ENCODE assay signal across 8 cellular contexts in genomic region chr1:148844220-148844619, GRCh38. TPM values are rescaled to one million over a fixed set of nuclear protein-coding genes. Genes with fewer than 3 reads are reported as not detected.
A peak's percentile ranks its signal among the peaks of the same experiment; 100 is the strongest.
DNase-seq lines count a peak whose midpoint lies in the region; ATAC-seq and TF ChIP-seq lines count a peak whose summit lies in the region.
"Not testable (repeated sequence)": the region's sequence is repeated elsewhere in the genome, so short reads cannot be mapped to it uniquely, and the experiment has no call there.

PDE4DIP (plus strand) TSS chr1:148844428; CDS start chr1:148844775, 347 bp downstream.

- H4K20me1 ChIP-seq in GM23248 (ENCODE audit: insufficient read depth): not testable (repeated sequence)

- H3K4me3 Mint-ChIP-seq in nephron: peak within 1 kb of the TSS in 2 of 3 experiments; percentile 64 to 69

- not testable (repeated sequence) for H3K27me3 Mint-ChIP-seq in nephron (ENCODE audit: low read depth)

- H3K79me2 ChIP-seq in GM23248 (ENCODE audit: insufficient read depth): not testable (repeated sequence)

- TF ChIP-seq EP300 in upper lobe of left lung (IDR thresholded peaks at IDR 0.05): not testable (repeated sequence)

- H3K9me2 ChIP-seq in GM23248 (ENCODE audit: insufficient read depth): not testable (repeated sequence)

- DNase-seq in GM23248; brain microvascular endothelial cell; cardiac septum (ENCODE audit: low spot score): not testable (repeated sequence)
- DNase-seq in activated T-cell treated with anti-CD3 and anti-CD28 coated beads for 1 hour (ENCODE audit: low read depth) (peak; percentile 0), upper lobe of left lung (peak; percentile 22 to 77)
- peak; percentile 31 for DNase-seq in stimulated activated CD4-positive, alpha-beta T cell treated with anti-CD3 and anti-CD28 coated beads, Interleukin-4, amount 100 ng/mL, for 1 hour

- intact Hi-C loops in T-helper 1 cell treated with Interleukin-12 subunit alpha and Interleukin-12 subunit beta and Interleukin-4 antibody, amounts not matched to agents 30 ng/mL and 1 ng/mL, for 36 hours (cut with micrococcal nuclease); cardiac septum (cut with DNase I): not testable (repeated sequence)

- not testable (repeated sequence) for H3K4me2 ChIP-seq in GM23248 (ENCODE audit: unreplicated experiment)

- H3K27me3 ChIP-seq in GM23248 (replicated peaks; ENCODE audit: insufficient read depth); brain microvascular endothelial cell (replicated peaks); upper lobe of left lung: not testable (repeated sequence)

- H3K9me3 Mint-ChIP-seq in nephron: not testable (repeated sequence)

- 0% methylated on average over 5 to 7 of the region's 36 CpGs for WGBS in GM23248 (ENCODE audit: low coverage in 1 of 2, low lambda C conversion rate in 2 of 2, missing lambda C conversion rate in 2 of 2), 2 experiments
- no CpG with 5 or more reads among the region's 36 CpGs for WGBS in upper lobe of left lung, 2 donors

- not testable (repeated sequence) for H2AFZ ChIP-seq in GM23248

- not testable (repeated sequence) for H3K9me3 ChIP-seq in GM23248 (ENCODE audit: low read depth); upper lobe of left lung

- not testable (repeated sequence) for H3K27ac ChIP-seq in GM23248, brain microvascular endothelial cell, upper lobe of left lung

- H3K4me1 Mint-ChIP-seq in nephron: not testable (repeated sequence)

- TF ChIP-seq CTCF in brain microvascular endothelial cell (IDR thresholded peaks at IDR 0.05; ENCODE audit: low read depth, low read length, missing control alignments); nephron (IDR thresholded peaks at IDR 0.05; ENCODE audit: unreplicated experiment in 3 of 3); upper lobe of left lung (IDR thresholded peaks at IDR 0.05): not testable (repeated sequence)

- H3F3A ChIP-seq in GM23248 (ENCODE audit: insufficient read depth): not testable (repeated sequence)

- H3K4me1 ChIP-seq in GM23248 (ENCODE audit: insufficient read depth); upper lobe of left lung: not testable (repeated sequence)

- ATAC-seq in upper lobe of left lung (ENCODE audit: low FRiP score in 2 of 2): peak; percentile 86 to 96

- not testable (repeated sequence) for H3K9ac ChIP-seq in GM23248

- not testable (repeated sequence) for H3K4me3 ChIP-seq in GM23248, upper lobe of left lung
- H3K4me3 ChIP-seq in brain microvascular endothelial cell (ENCODE audit: low read depth, low read length): peak within 1 kb of the TSS; percentile 15

- in situ Hi-C loops in GM23248 (cut with MboI); brain microvascular endothelial cell (cut with HindIII; ENCODE audit: low pct_ligation_motif_present, low sequenced_read_pairs): not testable (repeated sequence)

- H3K36me3 Mint-ChIP-seq in nephron (ENCODE audit: low read depth): not testable (repeated sequence)

- not testable (repeated sequence) for H3K27ac Mint-ChIP-seq in nephron

- H3K36me3 ChIP-seq in GM23248 (ENCODE audit: low read depth); brain microvascular endothelial cell (replicated peaks); upper lobe of left lung: not testable (repeated sequence)

- TF ChIP-seq POLR2A in upper lobe of left lung (IDR thresholded peaks at IDR 0.05): not testable (repeated sequence)

RNA-seq across cellular contexts. Expression of gene PDE4DIP, which starts in this region (rescaled TPM):
- total RNA-seq in GM23248 (2014; rRNA removed; shearing (Covaris generic)): 115 and 149 TPM in 2 replicates
- polyA plus RNA-seq in GM23248 (2016; fragmentation: Nextera tagmentation; extraction: Ambion mirVana): 116 and 128 TPM in 2 replicates
- 47.9 and 51.3 TPM in 2 replicates for total RNA-seq in T-helper 1 cell treated with Interleukin-12 subunit alpha and Interleukin-12 subunit beta and Interleukin-4 antibody, amounts not matched to agents 30 ng/mL and 1 ng/mL, for 36 hours
- 3,632 TPM for total RNA-seq in cardiac septum
- 100 to 1,000 TPM; 106 to 163 (median 138) TPM for total RNA-seq in upper lobe of left lung

Comparison
In these comparisons a context has a peak if more than half of its experiments do, and no peak if none do; other contexts are left out.
1. RNA of gene PDE4DIP (total RNA-seq): 3,632 TPM in cardiac septum (single experiment); 106 to 163 TPM in upper lobe of left lung, 115 to 149 TPM in GM23248 and 47.9 to 51.3 TPM in T-helper 1 cell treated with Interleukin-12 subunit alpha and Interleukin-12 subunit beta and Interleukin-4 antibody, amounts not matched to agents 30 ng/mL and 1 ng/mL, for 36 hours; every median in the first group is over 10 times any median in the second.